18 cellular contexts compared by ENCODE assay signal in genomic region chr3:50534721-50535330, GRCh38. TPM values are rescaled to one million over a fixed set of nuclear protein-coding genes. Genes with fewer than 3 reads are reported as not detected.
"Had no signal": no experiment of that assay in that cellular context is flagged by ENCODE, and none has a peak within 500 bp of the region (broad histone marks: within the 10 kb centered on the region; RNA-seq: fewer than 3 reads in every experiment).

No MANE protein-coding gene starts in this region.

- H3K36me3 ChIP-seq: ascending aorta, upper lobe of right lung had no signal

- H3K4me1 ChIP-seq: ascending aorta, testis, upper lobe of right lung had no signal

- H3K27ac Mint-ChIP-seq: activated naive CD8-positive, alpha-beta T cell treated with anti-CD3 and anti-CD28 coated beads, Interleukin-2, amount 10 ng/mL, durations not matched to agents 7 days and 5 days; nephron progenitor cell had no signal

- H3K27ac ChIP-seq: ascending aorta, dorsolateral prefrontal cortex, testis, upper lobe of right lung had no signal

- H3K4me3 ChIP-seq: ascending aorta, dorsolateral prefrontal cortex, testis, upper lobe of right lung had no signal

- H3K4me3 Mint-ChIP-seq: activated naive CD8-positive, alpha-beta T cell treated with anti-CD3 and anti-CD28 coated beads, Interleukin-2, amount 10 ng/mL, durations not matched to agents 7 days and 5 days; endodermal cell; nephron progenitor cell; stimulated activated naive CD8-positive, alpha-beta T cell treated with anti-CD3 and anti-CD28 coated beads, Interleukin-15, amount 100 ng/mL, for 72 hours had no signal

- ATAC-seq: sciatic nerve; stimulated activated naive CD8-positive, alpha-beta T cell treated with anti-CD3 and anti-CD28 coated beads, Interleukin-15, amount 100 ng/mL, for 72 hours; upper lobe of right lung had no signal

- H3K36me3 Mint-ChIP-seq: activated naive CD8-positive, alpha-beta T cell treated with anti-CD3 and anti-CD28 coated beads, Interleukin-2, amount 10 ng/mL, durations not matched to agents 7 days and 5 days had no signal

- H3K4me1 Mint-ChIP-seq: activated naive CD8-positive, alpha-beta T cell treated with anti-CD3 and anti-CD28 coated beads, Interleukin-2, amount 10 ng/mL, durations not matched to agents 7 days and 5 days; stimulated activated naive CD8-positive, alpha-beta T cell treated with anti-CD3 and anti-CD28 coated beads, Interleukin-15, amount 100 ng/mL, for 72 hours had no signal

- H3K9me3 Mint-ChIP-seq: activated naive CD8-positive, alpha-beta T cell treated with anti-CD3 and anti-CD28 coated beads, Interleukin-2, amount 10 ng/mL, durations not matched to agents 7 days and 5 days; endodermal cell; nephron progenitor cell; stimulated activated naive CD8-positive, alpha-beta T cell treated with anti-CD3 and anti-CD28 coated beads, Interleukin-15, amount 100 ng/mL, for 72 hours had no signal

- H3K27me3 ChIP-seq: ascending aorta, testis had no signal

- H3K9me3 ChIP-seq: ascending aorta, testis, upper lobe of right lung had no signal

- DNase-seq: activated CD4-positive, CD25-positive, alpha-beta regulatory T cell treated with anti-CD3 and anti-CD28 coated beads, Interleukin-2, amount 50 U/mL, for 72 hours; activated naive CD4-positive, alpha-beta T cell; activated naive CD8-positive, alpha-beta T cell treated with anti-CD3 and anti-CD28 coated beads, Interleukin-2, amount 10 ng/mL, durations not matched to agents 7 days and 5 days; activated T-cell treated with anti-CD3 and anti-CD28 coated beads for 4 hours; dorsolateral prefrontal cortex; endodermal cell; hippocampal formation; kidney; nephron progenitor cell; stimulated activated CD4-positive, alpha-beta T cell treated with anti-CD3 and anti-CD28 coated beads, Interleukin-1b, Interleukin-23, amount 100 ng/mL, for 48 hours; stimulated activated naive CD8-positive, alpha-beta T cell treated with anti-CD3 and anti-CD28 coated beads, Interleukin-15, amount 100 ng/mL, for 72 hours; testis; upper lobe of right lung had no signal

RNA-seq across cellular contexts. Expression of gene CACNA2D2, which starts 31.4 kb away (rescaled TPM):
- total RNA-seq: glomerular endothelial cell, osteoblast, pulmonary artery endothelial cell had no signal
